8 cellular contexts compared by ENCODE assay signal in genomic region chr1:110034451-110035235, GRCh38. TPM values are rescaled to one million over a fixed set of nuclear protein-coding genes. Genes with fewer than 3 reads are reported as not detected.
DNase-seq lines count a peak whose midpoint lies in the region; ATAC-seq, FAIRE-seq and TF ChIP-seq lines count a peak whose summit lies in the region.

STRIP1 (plus strand) TSS chr1:110034624; CDS start chr1:110034638, 14 bp downstream.

- peak within 1 kb of the TSS; percentile 58 for H4K91ac ChIP-seq in IMR-90 (ENCODE audit: insufficient read depth, low read depth, low read length)

- peak within 1 kb of the TSS; percentile 80 for H3K14ac ChIP-seq in IMR-90 (replicated peaks; ENCODE audit: low read depth, low read length)

- peak; percentile 67 for TF ChIP-seq POLR2A in IMR-90 (IDR thresholded peaks at IDR 0.05; ENCODE audit: low read depth, low read length)

- WGBS in IMR-90 (ENCODE audit: extremely low coverage in 2 of 2, insufficient read length in 1 of 2), 2 experiments = 1% methylated on average over 24 of the region's 66 CpGs; no CpG with 5 or more reads in 1 of the 2 experiments

- in situ Hi-C loops in IMR-90 (cut with MboI; ENCODE audit: low sequenced_read_pairs) = no loop called here

- POLR2A ChIA-PET in IMR-90 (lab: Charles Lee; ENCODE audit: unreplicated experiment) = interaction anchor here (1.0 kb wide), 2 partner anchors 16 to 57 kb away, joined by 3 read pairs; no protein-coding TSS in a partner anchor

- peak; percentile 82 for ATAC-seq in GM21526 (IDR thresholded peaks at IDR 0.05; ENCODE audit: low FRiP score, unreplicated experiment)
- ATAC-seq in IMR-90 (ENCODE audit: low read depth) = peak; percentile 90

- H4K5ac ChIP-seq in IMR-90 (ENCODE audit: low read depth, low read length) = peak within 1 kb of the TSS; percentile 81

- peaks cover 10% of the 10 kb centered on the region for H3K9me1 ChIP-seq in IMR-90 (ENCODE audit: insufficient read depth, low read length)

- H2AK9ac ChIP-seq in IMR-90 (replicated peaks; ENCODE audit: low read depth, low read length, poor library complexity) = peak within 1 kb of the TSS; percentile 83

- CTCF ChIA-PET in IMR-90 (lab: Yijun Ruan, JAX) = interaction anchor here (0.6 to 1.0 kb wide), 6 partner anchors 19 to 656 kb away, joined by 3 read pairs; no protein-coding TSS in a partner anchor

- H3K18ac ChIP-seq in IMR-90 (ENCODE audit: low read depth, low read length) = peak within 1 kb of the TSS; percentile 14; the same call in 1 of the 2 replicates

- H4K8ac ChIP-seq in IMR-90 (ENCODE audit: low read depth in 2 of 2, low read length in 2 of 2) = peak within 1 kb of the TSS; percentile 59 to 94

- peak within 1 kb of the TSS; percentile 54; the same call in 1 of the 2 replicates for H2BK120ac ChIP-seq in IMR-90 (ENCODE audit: low read depth, low read length)

- H3K27ac ChIP-seq in IMR-90 (ENCODE audit: insufficient read depth, low read length) (peak within 1 kb of the TSS; percentile 58), epithelial cell of prostate (peak within 1 kb of the TSS; percentile 69)

- H3K4ac ChIP-seq in IMR-90 (ENCODE audit: low read depth, low read length) = peak within 1 kb of the TSS; percentile 31; the same call in 1 of the 2 replicates

- peaks cover 2% of the 10 kb centered on the region; the same call in 1 of the 2 replicates for H3K4me1 ChIP-seq in IMR-90 (ENCODE audit: control insufficient read depth, insufficient read depth, low read length)

- peak within 1 kb of the TSS; percentile 43 for H3K56ac ChIP-seq in IMR-90 (ENCODE audit: extremely low read depth, insufficient read depth, low read length)

- H3K27me3 ChIP-seq in IMR-90 (ENCODE audit: control insufficient read depth, insufficient read depth, low read length) = no peaks in the 10 kb centered on the region

- DNase-seq in D721Med (ENCODE audit: insufficient read length, low spot score) (peak; percentile 49), IMR-90 (peak; percentile 98), OCI-M1 (lab: John Stamatoyannopoulos, UW) (peak; percentile 98), activated T-cell treated with anti-CD3 and anti-CD28 coated beads for 24 hours (ENCODE audit: low read depth) (peak; percentile 87), epithelial cell of prostate (ENCODE audit: low read depth, low spot score) (peak; percentile 76), mucosa of gallbladder (ENCODE audit: low spot score) (peak; percentile 96)
- peak; percentile 81 to 83 for DNase-seq in stimulated activated CD8-positive, alpha-beta memory T cell treated with anti-CD3 and anti-CD28 coated beads, Interleukin-4, amount 100 ng/mL, for 4 hours (ENCODE audit: low read depth in 2 of 2, low spot score in 1 of 2)

- TF ChIP-seq CTCF in D721Med (IDR thresholded peaks at IDR 0.05; ENCODE audit: insufficient read depth, missing control alignments) (no peak), IMR-90 (conservative IDR thresholded peaks at IDR 0.05; ENCODE audit: low read depth, low read length) (no peak)

- H2BK15ac ChIP-seq in IMR-90 (ENCODE audit: low read depth, low read length) = 0 out of 3 replicates have a peak within 1 kb of the TSS, but pooled peaks have one; percentile 5

- intact Hi-C loops in IMR-90 (cut with micrococcal nuclease) = loop anchor here (5.0 kb wide), 1 partner anchor 428 kb away; no protein-coding TSS in a partner anchor

- no TSS peak for BruUV-seq in IMR-90 (replicated peaks; lab: Mats Ljungman, UMichigan)

- H3K79me1 ChIP-seq in IMR-90 (ENCODE audit: low read depth in 1 of 2, low read length in 2 of 2) = peaks cover 25 to 43% of the 10 kb centered on the region in 2 experiments

- H3K4me2 ChIP-seq in IMR-90 (ENCODE audit: low read depth, low read length) = peak within 1 kb of the TSS; percentile 100

- H3K23ac ChIP-seq in IMR-90 (ENCODE audit: low read depth, low read length) = peak within 1 kb of the TSS; percentile 51

- H3K9me3 ChIP-seq in IMR-90 (ENCODE audit: control insufficient read depth, insufficient read depth, low read length) = no peaks in the 10 kb centered on the region

- peak within 1 kb of the TSS; percentile 94 for H3K9ac ChIP-seq in IMR-90 (ENCODE audit: low read depth, low read length)

- H3K4me3 ChIP-seq in IMR-90 (ENCODE audit: insufficient read depth, low read depth, low read length) = peak within 1 kb of the TSS; percentile 67

- peak within 1 kb of the TSS; percentile 95 for H2AFZ ChIP-seq in IMR-90 (replicated peaks; ENCODE audit: low read length, poor library complexity)

- H4K20me1 ChIP-seq in IMR-90 (ENCODE audit: insufficient read depth, low read length) = peaks cover 14% of the 10 kb centered on the region

- dilution Hi-C loops in IMR-90 (cut with HindIII; ENCODE audit: low sequenced_read_pairs, unreplicated experiment) = no loop called here

- no peak for FAIRE-seq in D721Med (lab: Jason Lieb, UNC)

- no peak for TF ChIP-seq RAD21 in IMR-90 (IDR thresholded peaks at IDR 0.05; ENCODE audit: low read length)

- H2BK5ac ChIP-seq in IMR-90 (ENCODE audit: low read depth, low read length, poor library complexity, severe bottlenecking) = peak within 1 kb of the TSS; percentile 77

- H2BK20ac ChIP-seq in IMR-90 (ENCODE audit: low read depth, low read length) = no peak within 1 kb of the TSS; the same call in 1 of the 2 replicates

- H3K36me3 ChIP-seq in IMR-90 (ENCODE audit: control insufficient read depth, insufficient read depth, low read length) = peaks cover 16% of the 10 kb centered on the region

- H2AK5ac ChIP-seq in IMR-90 (ENCODE audit: low read depth, low read length) = peak within 1 kb of the TSS; percentile 52

TF ChIP-seq in IMR-90, 13 proteins besides CTCF, POLR2A, EP300 and RAD21:
- TF ChIP-seq SMC3 (IDR thresholded peaks at IDR 0.05; ENCODE audit: low read depth, low read length) (no peak), MXI1 (IDR thresholded peaks at IDR 0.05; ENCODE audit: borderline replicate concordance, low read depth, low read length) (no peak; the same call in 1 of the 2 replicates), FOS (IDR thresholded peaks at IDR 0.05; ENCODE audit: low read depth, low read length) (no peak), CEBPB (IDR thresholded peaks at IDR 0.05; ENCODE audit: low read depth, low read length) (peak; percentile 90), NFE2L2 (IDR thresholded peaks at IDR 0.05; ENCODE audit: low read depth, low read length) (no peak), USF2 (IDR thresholded peaks at IDR 0.05; ENCODE audit: low read depth, low read length) (no peak), BHLHE40 (IDR thresholded peaks at IDR 0.05; ENCODE audit: low read depth, low read length) (no peak), ELK1 (IDR thresholded peaks at IDR 0.05; ENCODE audit: borderline replicate concordance, low read depth, low read length) (no peak), RCOR1 (IDR thresholded peaks at IDR 0.05; ENCODE audit: insufficient replicate concordance, low read length) (no peak), CHD1 (IDR thresholded peaks at IDR 0.05; ENCODE audit: low read depth, low read length) (no peak), MAFK (IDR thresholded peaks at IDR 0.05; ENCODE audit: low read depth, low read length) (no peak), RFX5 (IDR thresholded peaks at IDR 0.05; ENCODE audit: low read depth, low read length) (no peak), MAZ (IDR thresholded peaks at IDR 0.05; ENCODE audit: borderline replicate concordance, low read depth, low read length) (peak; percentile 45; the same call in 1 of the 2 replicates)

RNA-seq across cellular contexts. Expression of gene STRIP1, which starts in this region (rescaled TPM):
- 31.4 and 33.5 TPM in 2 replicates for total RNA-seq in IMR-90 (2012; rRNA removed)
- 28.6 and 30.4 TPM in 2 replicates for polyA plus RNA-seq in IMR-90 (2012; rRNA removed)
- 13.7 and 17.1 TPM in 2 replicates for polyA plus RNA-seq in IMR-90 (2012; cell fraction: cytosol; rRNA removed)
- 82.7 and 95.7 TPM in 2 replicates for polyA plus RNA-seq in IMR-90 (2012; cell fraction: nucleus; rRNA removed; ENCODE audit: low replicate concordance)
- total RNA-seq in mucosa of gallbladder = 39.4 TPM

Comparison
In these comparisons a context has a peak if more than half of its experiments do, and no peak if none do; other contexts are left out.
1. Peak in every context shown above with its lines: DNase-seq, ATAC-seq, H3K4me3 ChIP-seq and H3K27ac ChIP-seq.